17 cellular contexts compared by ENCODE assay signal in the genomic region with DNA sequence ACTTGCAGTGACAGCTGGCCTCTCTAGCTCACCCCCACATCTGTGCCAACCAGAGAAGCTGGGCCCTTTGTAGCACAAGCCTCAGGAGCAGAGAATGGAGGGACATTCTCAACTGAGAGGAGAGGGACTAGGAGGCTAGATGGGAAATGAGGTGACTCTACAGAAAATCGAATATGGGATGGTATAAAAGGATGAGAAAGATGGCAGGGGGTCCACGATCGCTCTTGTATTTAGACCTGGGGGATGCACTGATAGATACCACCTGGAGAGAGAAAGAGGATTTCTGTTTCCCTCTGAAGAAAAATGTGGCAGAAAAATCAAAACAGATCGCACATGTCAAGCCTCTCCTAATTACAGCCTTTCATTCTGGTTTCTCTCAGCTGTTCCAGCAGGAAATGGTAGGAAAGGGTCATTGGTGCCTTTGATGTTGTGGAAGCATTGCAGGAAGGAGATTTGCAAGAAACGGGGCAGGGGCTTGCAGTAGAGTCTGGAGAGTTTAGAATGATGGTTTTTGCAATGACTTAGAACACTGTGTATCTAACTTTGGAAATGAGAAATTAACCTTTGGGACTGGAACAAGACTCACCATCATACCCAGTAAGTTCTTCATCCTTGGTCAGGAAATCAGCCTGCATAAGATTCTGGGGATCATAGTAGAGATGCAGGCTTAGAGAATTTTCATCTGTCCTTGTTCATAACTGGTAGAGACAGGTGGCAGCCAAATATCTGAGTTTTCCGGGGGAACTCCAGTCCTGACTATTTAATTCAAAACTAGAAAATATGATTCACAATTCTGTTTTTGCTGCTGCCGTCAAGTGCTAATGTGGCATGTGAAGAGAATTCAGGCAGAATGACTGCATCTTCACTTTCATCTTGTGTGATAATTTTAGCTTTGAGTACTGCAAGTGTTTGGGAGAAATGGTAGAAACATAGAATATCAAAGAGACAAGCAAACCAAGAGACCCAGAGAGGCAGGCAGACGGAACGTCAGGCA.
A peak's percentile ranks its signal among the peaks of the same experiment; 100 is the strongest.
DNase-seq lines count a peak whose midpoint lies in the region; ATAC-seq and TF ChIP-seq lines count a peak whose summit lies in the region.
"Had no signal": no experiment of that assay in that cellular context is flagged by ENCODE, and none has a peak within 500 bp of the region (broad histone marks: within the 10 kb centered on the region; RNA-seq: fewer than 3 reads in every experiment).

No MANE protein-coding gene starts in this region.

- intact Hi-C loops in activated CD4-positive, alpha-beta T cell treated with anti-CD3 and anti-CD28 coated beads for 36 hours (cut with DNase I, micrococcal nuclease) = loop anchor here (1.0 to 5.0 kb wide), 5 partner anchors 173 to 498 kb away; no protein-coding TSS in a partner anchor
- intact Hi-C loops in activated T-helper 2 cell treated with anti-CD3 and anti-CD28 coated beads, Interferon-gamma antibody, Interleukin-2, Interleukin-4, amounts not matched to agents 10 μg/mL and 5 μg/mL and 100 μg/mL, durations not matched to agents 14 hours and 24 hours and 36 hours (cut with micrococcal nuclease) = loop anchor here (10.0 kb wide), 1 partner anchor 175 kb away; no protein-coding TSS in a partner anchor

- CTCF ChIA-PET in activated CD4-positive, alpha-beta T cell treated with anti-CD3 and anti-CD28 coated beads for 36 hours (lab: Charles Lee) = interaction anchor here (1.0 to 1.1 kb wide), 2 partner anchors 10 to 50 kb away, joined by 4 read pairs; no protein-coding TSS in a partner anchor

- H3K27me3 Mint-ChIP-seq in activated CD4-positive, alpha-beta T cell treated with anti-CD3 and anti-CD28 coated beads for 36 hours = no peaks in the 10 kb centered on the region
- H3K27me3 Mint-ChIP-seq in activated T-helper 2 cell treated with anti-CD3 and anti-CD28 coated beads, Interferon-gamma antibody, Interleukin-2, Interleukin-4, amounts not matched to agents 10 μg/mL and 5 μg/mL and 100 μg/mL, durations not matched to agents 14 hours and 24 hours and 36 hours (ENCODE audit: low read depth) = no peaks in the 10 kb centered on the region
- peaks cover 4% of the 10 kb centered on the region for H3K27me3 Mint-ChIP-seq in nephron (ENCODE audit: low read depth)

- peak; percentile 21 for ATAC-seq in activated CD4-positive, alpha-beta T cell treated with anti-CD3 and anti-CD28 coated beads for 36 hours
- ATAC-seq in GM18868 (IDR thresholded peaks at IDR 0.05; ENCODE audit: unreplicated experiment) (peak; percentile 17), HG02623 (IDR thresholded peaks at IDR 0.05; ENCODE audit: unreplicated experiment) (no peak)
- ATAC-seq: left colon, Panc1 had no signal

- peak overlapping the region; percentile 99 for H3K27ac Mint-ChIP-seq in activated CD4-positive, alpha-beta T cell treated with anti-CD3 and anti-CD28 coated beads for 36 hours
- H3K27ac Mint-ChIP-seq in activated T-helper 2 cell treated with anti-CD3 and anti-CD28 coated beads, Interferon-gamma antibody, Interleukin-2, Interleukin-4, amounts not matched to agents 10 μg/mL and 5 μg/mL and 100 μg/mL, durations not matched to agents 14 hours and 24 hours and 36 hours = peak overlapping the region; percentile 98
- H3K27ac Mint-ChIP-seq in nephron = peak overlapping the region; percentile 9 to 54 (median 46)
- H3K27ac Mint-ChIP-seq: HFFc6 had no signal

- H3K4me1 Mint-ChIP-seq in activated CD4-positive, alpha-beta T cell treated with anti-CD3 and anti-CD28 coated beads for 36 hours = peaks cover 7% of the 10 kb centered on the region
- H3K4me1 Mint-ChIP-seq in activated T-helper 2 cell treated with anti-CD3 and anti-CD28 coated beads, Interferon-gamma antibody, Interleukin-2, Interleukin-4, amounts not matched to agents 10 μg/mL and 5 μg/mL and 100 μg/mL, durations not matched to agents 14 hours and 24 hours and 36 hours (ENCODE audit: low read depth) = peaks cover 37% of the 10 kb centered on the region
- peaks cover 78% of the 10 kb centered on the region for H3K4me1 Mint-ChIP-seq in nephron

- peaks cover 89% of the 10 kb centered on the region for H3K36me3 Mint-ChIP-seq in activated CD4-positive, alpha-beta T cell treated with anti-CD3 and anti-CD28 coated beads for 36 hours (ENCODE audit: low read depth)
- peaks cover 87% of the 10 kb centered on the region for H3K36me3 Mint-ChIP-seq in activated T-helper 2 cell treated with anti-CD3 and anti-CD28 coated beads, Interferon-gamma antibody, Interleukin-2, Interleukin-4, amounts not matched to agents 10 μg/mL and 5 μg/mL and 100 μg/mL, durations not matched to agents 14 hours and 24 hours and 36 hours (ENCODE audit: low read depth)
- H3K36me3 Mint-ChIP-seq in nephron (ENCODE audit: low read depth) = no peaks in the 10 kb centered on the region

- DNase-seq in activated CD4-positive, alpha-beta T cell treated with anti-CD3 and anti-CD28 coated beads for 36 hours = no peak
- DNase-seq in activated CD4-positive, alpha-beta T cell treated with anti-CD3 and anti-CD28 coated beads for 1 hour = no peak
- no peak for DNase-seq in activated T-helper 2 cell treated with anti-CD3 and anti-CD28 coated beads, Interferon-gamma antibody, Interleukin-2, Interleukin-4, amounts not matched to agents 10 μg/mL and 5 μg/mL and 100 μg/mL, durations not matched to agents 14 hours and 24 hours and 36 hours (ENCODE audit: low spot score)
- DNase-seq in stimulated activated CD8-positive, alpha-beta memory T cell treated with anti-CD3 and anti-CD28 coated beads, Interleukin-4, amount 100 ng/mL, for 48 hours = no peak
- DNase-seq in NCI-H2196 (lab: John Stamatoyannopoulos, UW; ENCODE audit: unreplicated experiment) = no peak
- DNase-seq: activated CD8-positive, alpha-beta memory T cell treated with anti-CD3 and anti-CD28 coated beads, Interleukin-2, amount 50 U/mL, for 4 hours; DMS 273 treated with DMSO at 0.1 percent for 48 hours; HFFc6; left colon; occipital lobe; stimulated activated CD4-positive, alpha-beta T cell treated with anti-CD3 and anti-CD28 coated beads, Interleukin-12 subunit alpha, Interleukin-12 subunit beta, amount 100 ng/mL, for 4 hours; T1000; uterus had no signal

- POLR2A ChIA-PET in activated CD4-positive, alpha-beta T cell treated with anti-CD3 and anti-CD28 coated beads for 36 hours (lab: Charles Lee) = interaction anchor here (0.6 to 1.3 kb wide), 4 partner anchors 16 to 98 kb away, joined by 3 to 9 read pairs (median 4); no protein-coding TSS in a partner anchor

- no peaks in the 10 kb centered on the region for H3K9me3 Mint-ChIP-seq in activated CD4-positive, alpha-beta T cell treated with anti-CD3 and anti-CD28 coated beads for 36 hours (ENCODE audit: low read depth)
- no peaks in the 10 kb centered on the region for H3K9me3 Mint-ChIP-seq in activated T-helper 2 cell treated with anti-CD3 and anti-CD28 coated beads, Interferon-gamma antibody, Interleukin-2, Interleukin-4, amounts not matched to agents 10 μg/mL and 5 μg/mL and 100 μg/mL, durations not matched to agents 14 hours and 24 hours and 36 hours
- no peaks in the 10 kb centered on the region for H3K9me3 Mint-ChIP-seq in nephron
- H3K9me3 Mint-ChIP-seq: HFFc6 had no signal

- H3K4me3 Mint-ChIP-seq in activated CD4-positive, alpha-beta T cell treated with anti-CD3 and anti-CD28 coated beads for 36 hours = peak overlapping the region; percentile 84
- H3K4me3 Mint-ChIP-seq in activated T-helper 2 cell treated with anti-CD3 and anti-CD28 coated beads, Interferon-gamma antibody, Interleukin-2, Interleukin-4, amounts not matched to agents 10 μg/mL and 5 μg/mL and 100 μg/mL, durations not matched to agents 14 hours and 24 hours and 36 hours (ENCODE audit: low read depth) = peak overlapping the region; percentile 88
- peak overlapping the region in 1 of 3 experiments; percentile 7 for H3K4me3 Mint-ChIP-seq in nephron
- H3K4me3 Mint-ChIP-seq: HFFc6 had no signal

- no peak for TF ChIP-seq CTCF in nephron (IDR thresholded peaks at IDR 0.05; ENCODE audit: unreplicated experiment in 3 of 3)

Comparison
In these comparisons a context has a peak if more than half of its experiments do, and no peak if none do; other contexts are left out.
1. H3K27ac Mint-ChIP-seq: peak in every context shown above with its lines; median percentile 99 in activated CD4-positive, alpha-beta T cell treated with anti-CD3 and anti-CD28 coated beads for 36 hours; 98 in activated T-helper 2 cell treated with anti-CD3 and anti-CD28 coated beads, Interferon-gamma antibody, Interleukin-2, Interleukin-4, amounts not matched to agents 10 μg/mL and 5 μg/mL and 100 μg/mL, durations not matched to agents 14 hours and 24 hours and 36 hours; 46 in nephron.